8 cellular contexts compared by ENCODE assay signal in genomic region chr4:8159522-8160232, GRCh38. TPM values are rescaled to one million over a fixed set of nuclear protein-coding genes. Genes with fewer than 3 reads are reported as not detected.
DNase-seq lines count a peak whose midpoint lies in the region; ATAC-seq and TF ChIP-seq lines count a peak whose summit lies in the region.

No MANE protein-coding gene starts in this region.

- H2BK5ac ChIP-seq in trophoblast cell (ENCODE audit: low read depth, low read length, poor library complexity): no peak overlapping the region

- peak overlapping the region; percentile 81; the same call in 1 of the 2 replicates for H3K9ac ChIP-seq in ES-I3 (ENCODE audit: low read depth, low read length)
- peak overlapping the region; percentile 63; the same call in 1 of the 2 replicates for H3K9ac ChIP-seq in PC-3 (ENCODE audit: low read length)
- no peak overlapping the region for H3K9ac ChIP-seq in trophoblast cell (ENCODE audit: low read length)

- no peak for ATAC-seq in PC-3
- no peak for ATAC-seq in HG03521 (IDR thresholded peaks at IDR 0.05; ENCODE audit: unreplicated experiment)
- no peak for ATAC-seq in GM21737 (IDR thresholded peaks at IDR 0.05; ENCODE audit: unreplicated experiment)

- 29 to 53% methylated on average over 4 to 10 of the region's 15 CpGs for WGBS in esophagus squamous epithelium, 2 donors
- no CpG with 5 or more reads among the region's 15 CpGs for WGBS in trophoblast cell (ENCODE audit: extremely low coverage, insufficient coverage, insufficient read length)

- intact Hi-C loops in PC-3 (cut with micrococcal nuclease) (no loop called here), esophagus squamous epithelium (cut with DNase I) (no loop called here)

- H3K9me3 ChIP-seq in ES-I3 (ENCODE audit: control insufficient read depth, insufficient read depth, low read length) (no peaks in the 10 kb centered on the region), PC-3 (ENCODE audit: low read length) (no peaks in the 10 kb centered on the region), esophagus squamous epithelium (no peaks in the 10 kb centered on the region), trophoblast cell (ENCODE audit: insufficient read depth, low read depth, low read length) (peaks cover 1% of the 10 kb centered on the region)

- DNase-seq in PC-3 (no peak), esophagus squamous epithelium (lab: John Stamatoyannopoulos, UW) (no peak), trophoblast cell (no peak), NCI-H2196 (lab: John Stamatoyannopoulos, UW; ENCODE audit: unreplicated experiment) (no peak), pons (ENCODE audit: low spot score) (no peak)

- H3K36me3 ChIP-seq in ES-I3 (ENCODE audit: insufficient read depth, low read length): no peaks in the 10 kb centered on the region
- H3K36me3 ChIP-seq in PC-3 (ENCODE audit: low read depth, low read length): no peaks in the 10 kb centered on the region
- H3K36me3 ChIP-seq in esophagus squamous epithelium: no peaks in the 10 kb centered on the region
- H3K36me3 ChIP-seq in trophoblast cell (ENCODE audit: control insufficient read depth in 1 of 2, insufficient read depth in 2 of 2, low read length in 2 of 2): no peaks in the 10 kb centered on the region

- H4K20me1 ChIP-seq in PC-3 (ENCODE audit: low read length): no peaks in the 10 kb centered on the region

- H3K4me3 ChIP-seq in PC-3 (ENCODE audit: low read length) (peak overlapping the region; percentile 84), esophagus squamous epithelium (peak overlapping the region; percentile 65 to 85 (median 82)), trophoblast cell (ENCODE audit: low read depth, low read length) (peak overlapping the region; percentile 76)

- no peak for TF ChIP-seq POLR2A in esophagus squamous epithelium (IDR thresholded peaks at IDR 0.05)

- no peak overlapping the region for H2BK120ac ChIP-seq in trophoblast cell (ENCODE audit: insufficient read depth, low read length, poor library complexity)

- TF ChIP-seq CTCF in PC-3 (conservative IDR thresholded peaks at IDR 0.05; ENCODE audit: low read depth, low read length) (no peak), esophagus squamous epithelium (IDR thresholded peaks at IDR 0.05) (no peak)

- H2AFZ ChIP-seq in PC-3 (ENCODE audit: low read length): peak overlapping the region; percentile 85; the same call in 1 of the 2 replicates
- peak overlapping the region; percentile 90 for H2AFZ ChIP-seq in trophoblast cell (ENCODE audit: insufficient read depth, low read length, poor library complexity)

- peaks cover 6% of the 10 kb centered on the region for H3K79me1 ChIP-seq in trophoblast cell (ENCODE audit: low read length)

- no peak overlapping the region for H2BK12ac ChIP-seq in trophoblast cell (ENCODE audit: low read length)

- H3K4me2 ChIP-seq in PC-3 (ENCODE audit: low read length): peak overlapping the region; percentile 95
- H3K4me2 ChIP-seq in trophoblast cell (ENCODE audit: low read length): peak overlapping the region; percentile 99

- H3K27me3 ChIP-seq in PC-3 (ENCODE audit: low read length) (no peaks in the 10 kb centered on the region), esophagus squamous epithelium (peaks cover 0 to 18% (median 4%) of the 10 kb centered on the region in 4 donors), trophoblast cell (ENCODE audit: insufficient read depth, low read length) (peaks cover 21% of the 10 kb centered on the region)

- no peaks in the 10 kb centered on the region for H3K79me2 ChIP-seq in PC-3 (ENCODE audit: low read length)
- H3K79me2 ChIP-seq in trophoblast cell (ENCODE audit: control insufficient read depth, insufficient read depth, low read length, poor library complexity): peaks cover 1% of the 10 kb centered on the region

- H3K14ac ChIP-seq in trophoblast cell (ENCODE audit: low read length): peak overlapping the region; percentile 40

- no peak overlapping the region for H3K4ac ChIP-seq in trophoblast cell (ENCODE audit: low read depth, low read length)

- H4K8ac ChIP-seq in trophoblast cell (ENCODE audit: low read depth, low read length): peak overlapping the region; percentile 86

- no TSS peak for BruUV-seq in PC-3 (replicated peaks; lab: Mats Ljungman, UMichigan)

- H3F3A ChIP-seq in PC-3 (ENCODE audit: low read length, unreplicated experiment): no peaks in the 10 kb centered on the region

- H4K91ac ChIP-seq in trophoblast cell (ENCODE audit: low read depth, low read length): peak overlapping the region; percentile 40

- H4K12ac ChIP-seq in trophoblast cell (ENCODE audit: low read depth, low read length): peak overlapping the region; percentile 36

- no peak overlapping the region for H2AK5ac ChIP-seq in trophoblast cell (ENCODE audit: low read length)

- POLR2A ChIA-PET in PC-3 (lab: Charles Lee; ENCODE audit: unreplicated experiment): interaction anchor here (0.6 kb wide), 1 partner anchor 40 kb away, joined by 3 read pairs; no protein-coding TSS in a partner anchor

- H3K18ac ChIP-seq in trophoblast cell (ENCODE audit: low read length): peak overlapping the region; percentile 5

- CTCF ChIA-PET in PC-3 (lab: Charles Lee): no interaction called here

- H3K27ac ChIP-seq in PC-3 (ENCODE audit: low read length) (no peak overlapping the region), esophagus squamous epithelium (peak overlapping the region in 3 of 4 donors; percentile 70 to 84 (median 83)), trophoblast cell (ENCODE audit: low read depth, low read length) (no peak overlapping the region)

- H3K23ac ChIP-seq in trophoblast cell (ENCODE audit: low read length): no peak overlapping the region

- no peaks in the 10 kb centered on the region for H3K4me1 ChIP-seq in ES-I3 (ENCODE audit: insufficient read depth, low read length)
- H3K4me1 ChIP-seq in PC-3 (ENCODE audit: insufficient read depth, low read length): no peaks in the 10 kb centered on the region; the same call in 1 of the 2 replicates
- peaks cover 23 to 73% (median 29%) of the 10 kb centered on the region in 3 donors for H3K4me1 ChIP-seq in esophagus squamous epithelium
- H3K4me1 ChIP-seq in trophoblast cell (ENCODE audit: control insufficient read depth in 1 of 2, insufficient read depth in 2 of 2, low read length in 2 of 2): peaks cover 7 to 12% of the 10 kb centered on the region in 2 experiments

- H3K9me2 ChIP-seq in PC-3 (replicated peaks; ENCODE audit: low read length): no peaks in the 10 kb centered on the region

RNA-seq across cellular contexts. Expression of gene ABLIM2, which starts 1.1 kb away (rescaled TPM):
- total RNA-seq in PC-3 (2014; rRNA removed) (3.2 and 3.6 TPM in 2 replicates), esophagus squamous epithelium (10 to 100 TPM; 13.5 to 26.7 (median 15.7) TPM)
- polyA plus RNA-seq in trophoblast cell (2013): 3.0 and 3.2 TPM in 2 replicates

RNA-seq across cellular contexts. Expression of gene SH3TC1, which starts 39.4 kb away (rescaled TPM):
- total RNA-seq in PC-3 (2014; rRNA removed) (22.6 and 23.1 TPM in 2 replicates), esophagus squamous epithelium (10 to 100 TPM; 24.6 to 31.2 (median 27.1) TPM)
- polyA plus RNA-seq in trophoblast cell (2013): 12.8 and 13.1 TPM in 2 replicates

Comparison
In these comparisons a context has a peak if more than half of its experiments do, and no peak if none do; other contexts are left out.
1. H3K27ac ChIP-seq: peak in esophagus squamous epithelium (3 of 4); none in PC-3 (single experiment) and trophoblast cell (single experiment).
2. Peak in every context shown above with its lines, with median percentiles within 50 percentile points of each other: H3K4me3 ChIP-seq.